In the genomic region with DNA sequence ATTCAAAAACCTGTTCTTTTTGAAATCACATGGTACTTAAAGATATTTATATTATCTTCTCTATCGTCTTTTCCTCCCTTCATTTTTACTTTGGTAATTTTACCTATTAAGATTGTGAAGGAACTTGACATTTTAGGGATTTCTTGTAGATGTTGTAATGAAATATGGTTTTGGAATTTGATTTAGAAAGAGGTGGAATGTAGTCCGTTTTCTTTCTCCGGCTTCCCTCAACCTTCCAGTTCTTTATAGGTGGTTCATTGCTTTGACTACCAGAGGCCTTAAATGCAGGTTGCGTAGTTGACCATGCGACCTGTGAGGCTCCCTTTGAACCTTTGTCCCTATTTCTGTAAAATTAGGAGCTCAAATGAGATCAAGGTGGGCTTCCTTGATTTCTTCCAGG, we compare ENCODE assay signal across 22 cellular contexts. TPM values are rescaled to one million over a fixed set of nuclear protein-coding genes. Genes with fewer than 3 reads are reported as not detected.
DNase-seq lines count a peak whose midpoint lies in the region; ATAC-seq, FAIRE-seq and TF ChIP-seq lines count a peak whose summit lies in the region.
"Had no signal": no experiment of that assay in that cellular context is flagged by ENCODE, and none has a peak within 500 bp of the region (broad histone marks: within the 10 kb centered on the region; RNA-seq: fewer than 3 reads in every experiment).

No MANE protein-coding gene starts in this region.

- H4K20me1 ChIP-seq in H9 (ENCODE audit: control insufficient read depth, insufficient read depth, insufficient read length): no peaks in the 10 kb centered on the region
- H4K20me1 ChIP-seq in keratinocyte (ENCODE audit: control insufficient read depth, extremely low read depth, insufficient read depth, low read length): peaks cover 10% of the 10 kb centered on the region

- H3K27ac Mint-ChIP-seq in CD4-positive, alpha-beta T cell: peak overlapping the region; percentile 73
- peak overlapping the region in 2 of 3 experiments; percentile 12 to 45; a peak in 2 of 7 replicates for H3K27ac Mint-ChIP-seq in H9
- no peak overlapping the region for H3K27ac Mint-ChIP-seq in activated CD8-positive, alpha-beta memory T cell treated with anti-CD3 and anti-CD28 coated beads, Interleukin-2, amount 10 ng/mL, durations not matched to agents 7 days and 5 days
- H3K27ac Mint-ChIP-seq in activated T-helper 2 cell treated with anti-CD3 and anti-CD28 coated beads, Interferon-gamma antibody, Interleukin-2, Interleukin-4, amounts not matched to agents 10 μg/mL and 5 μg/mL and 100 μg/mL, durations not matched to agents 14 hours and 24 hours and 36 hours: no peak overlapping the region
- H3K27ac Mint-ChIP-seq: HFFc6 had no signal

- no peak overlapping the region for H2BK120ac ChIP-seq in H9 (ENCODE audit: low read depth, low read length, poor library complexity, severe bottlenecking)

- H3K23ac ChIP-seq in H9 (ENCODE audit: insufficient read length, low read depth, low read length): no peak overlapping the region

- H3K4me2 ChIP-seq in H9 (ENCODE audit: insufficient read depth, insufficient read length, low read length) (no peak overlapping the region), keratinocyte (ENCODE audit: control insufficient read depth, extremely low read depth, insufficient read depth, low read depth, low read length) (no peak overlapping the region)

- FAIRE-seq in keratinocyte (lab: Jason Lieb, UNC): no peak
- FAIRE-seq: GM12892, GM18507, H54, HTR-8/SVneo had no signal

- H3K79me1 ChIP-seq in H9 (ENCODE audit: insufficient read depth, low read depth, low read length, poor library complexity, severe bottlenecking): no peaks in the 10 kb centered on the region

- H2BK12ac ChIP-seq in H9 (ENCODE audit: insufficient read length, low read depth, low read length): no peak overlapping the region

- no peak overlapping the region for H3K14ac ChIP-seq in H9 (ENCODE audit: insufficient read depth, low read length)

- no peak overlapping the region for H3K4me3 Mint-ChIP-seq in CD4-positive, alpha-beta T cell
- H3K4me3 Mint-ChIP-seq in H9: no peak overlapping the region
- no peak overlapping the region for H3K4me3 Mint-ChIP-seq in activated CD8-positive, alpha-beta memory T cell treated with anti-CD3 and anti-CD28 coated beads, Interleukin-2, amount 10 ng/mL, durations not matched to agents 7 days and 5 days
- H3K4me3 Mint-ChIP-seq in activated T-helper 2 cell treated with anti-CD3 and anti-CD28 coated beads, Interferon-gamma antibody, Interleukin-2, Interleukin-4, amounts not matched to agents 10 μg/mL and 5 μg/mL and 100 μg/mL, durations not matched to agents 14 hours and 24 hours and 36 hours (ENCODE audit: low read depth): no peak overlapping the region
- H3K4me3 Mint-ChIP-seq: HFFc6 had no signal

- H4K91ac ChIP-seq in H9 (ENCODE audit: insufficient read length, low read depth, low read length): no peak overlapping the region

- no peak for DNase-seq in CD4-positive, alpha-beta T cell
- no peak for DNase-seq in H9
- DNase-seq in keratinocyte (ENCODE audit: low read depth, low spot score): no peak
- no peak for DNase-seq in NCI-H2107 (lab: John Stamatoyannopoulos, UW)
- DNase-seq in inferior parietal cortex (ENCODE audit: extremely low spot score): no peak
- no peak for DNase-seq in activated CD8-positive, alpha-beta memory T cell treated with anti-CD3 and anti-CD28 coated beads, Interleukin-2, amount 10 ng/mL, durations not matched to agents 7 days and 5 days
- DNase-seq in activated T-helper 2 cell treated with anti-CD3 and anti-CD28 coated beads, Interferon-gamma antibody, Interleukin-2, Interleukin-4, amounts not matched to agents 10 μg/mL and 5 μg/mL and 100 μg/mL, durations not matched to agents 14 hours and 24 hours and 36 hours (ENCODE audit: low spot score): no peak
- DNase-seq: BE2C; C1 segment of cervical spinal cord; CD4-positive, CD25-positive, alpha-beta regulatory T cell; DMS153; DMS79; GDM1; GM23248; HFFc6; IMR-90 had no signal

- H3K9ac ChIP-seq in H9 (ENCODE audit: extremely low read depth, insufficient read length, low read length) (no peak overlapping the region), keratinocyte (ENCODE audit: control insufficient read depth, extremely low read depth, insufficient read depth, low read length) (no peak overlapping the region)
- H3K9ac ChIP-seq: GM23248 had no signal

- H2AFZ ChIP-seq in H9 (ENCODE audit: low read length) (no peak overlapping the region), keratinocyte (ENCODE audit: control insufficient read depth, low read length) (no peak overlapping the region)
- H2AFZ ChIP-seq: GM23248 had no signal

- H3K79me2 ChIP-seq in H9 (ENCODE audit: insufficient read depth, low read length) (peaks cover 8% of the 10 kb centered on the region), keratinocyte (ENCODE audit: control insufficient read depth, insufficient read depth, low read length) (peaks cover 92% of the 10 kb centered on the region)

- peaks cover 56% of the 10 kb centered on the region for H3K36me3 Mint-ChIP-seq in CD4-positive, alpha-beta T cell (ENCODE audit: low read depth)
- peaks cover 5 to 21% (median 12%) of the 10 kb centered on the region in 3 experiments; a peak in 5 of 7 replicates for H3K36me3 Mint-ChIP-seq in H9 (ENCODE audit: insufficient read depth in 1 of 3, low read depth in 3 of 3)
- H3K36me3 Mint-ChIP-seq in activated CD8-positive, alpha-beta memory T cell treated with anti-CD3 and anti-CD28 coated beads, Interleukin-2, amount 10 ng/mL, durations not matched to agents 7 days and 5 days: no peaks in the 10 kb centered on the region
- H3K36me3 Mint-ChIP-seq in activated T-helper 2 cell treated with anti-CD3 and anti-CD28 coated beads, Interferon-gamma antibody, Interleukin-2, Interleukin-4, amounts not matched to agents 10 μg/mL and 5 μg/mL and 100 μg/mL, durations not matched to agents 14 hours and 24 hours and 36 hours (ENCODE audit: low read depth): no peaks in the 10 kb centered on the region

- peaks cover 86% of the 10 kb centered on the region for H3K4me1 Mint-ChIP-seq in CD4-positive, alpha-beta T cell (ENCODE audit: low read depth)
- H3K4me1 Mint-ChIP-seq in H9: peaks cover 72 to 79% of the 10 kb centered on the region in 2 experiments
- peaks cover 10% of the 10 kb centered on the region for H3K4me1 Mint-ChIP-seq in activated CD8-positive, alpha-beta memory T cell treated with anti-CD3 and anti-CD28 coated beads, Interleukin-2, amount 10 ng/mL, durations not matched to agents 7 days and 5 days
- peaks cover 6% of the 10 kb centered on the region for H3K4me1 Mint-ChIP-seq in activated T-helper 2 cell treated with anti-CD3 and anti-CD28 coated beads, Interferon-gamma antibody, Interleukin-2, Interleukin-4, amounts not matched to agents 10 μg/mL and 5 μg/mL and 100 μg/mL, durations not matched to agents 14 hours and 24 hours and 36 hours (ENCODE audit: low read depth)

- H3K27ac ChIP-seq in CD4-positive, alpha-beta T cell (ENCODE audit: low read depth, low read length): no peak overlapping the region
- H3K27ac ChIP-seq in H9 (ENCODE audit: insufficient read length, low read depth, low read length): no peak overlapping the region
- peak overlapping the region; percentile 75 for H3K27ac ChIP-seq in VCaP
- H3K27ac ChIP-seq in keratinocyte (ENCODE audit: control insufficient read depth, insufficient read depth, low read length): peak overlapping the region; percentile 16
- H3K27ac ChIP-seq: GM23248 had no signal

- no peaks in the 10 kb centered on the region for H3K27me3 Mint-ChIP-seq in CD4-positive, alpha-beta T cell
- no peaks in the 10 kb centered on the region for H3K27me3 Mint-ChIP-seq in H9 (ENCODE audit: low read depth)
- no peaks in the 10 kb centered on the region for H3K27me3 Mint-ChIP-seq in activated CD8-positive, alpha-beta memory T cell treated with anti-CD3 and anti-CD28 coated beads, Interleukin-2, amount 10 ng/mL, durations not matched to agents 7 days and 5 days
- H3K27me3 Mint-ChIP-seq in activated T-helper 2 cell treated with anti-CD3 and anti-CD28 coated beads, Interferon-gamma antibody, Interleukin-2, Interleukin-4, amounts not matched to agents 10 μg/mL and 5 μg/mL and 100 μg/mL, durations not matched to agents 14 hours and 24 hours and 36 hours (ENCODE audit: low read depth): peaks cover 57% of the 10 kb centered on the region
- H3K27me3 Mint-ChIP-seq: CD4-positive, CD25-positive, alpha-beta regulatory T cell had no signal

- no peaks in the 10 kb centered on the region for H3K23me2 ChIP-seq in H9 (ENCODE audit: insufficient read length, low read depth, low read length, poor library complexity, severe bottlenecking)

- no peak overlapping the region for H3K56ac ChIP-seq in H9 (ENCODE audit: insufficient read length, low read depth, low read length)

- no peak overlapping the region for H2AK5ac ChIP-seq in H9 (ENCODE audit: insufficient read length, low read length)

- peaks cover 23% of the 10 kb centered on the region for H3K4me1 ChIP-seq in H9 (ENCODE audit: insufficient read depth, low read length)
- H3K4me1 ChIP-seq in keratinocyte (ENCODE audit: control insufficient read depth, extremely low read depth, insufficient read depth, low read length): peaks cover 91% of the 10 kb centered on the region
- H3K4me1 ChIP-seq: BE2C had no signal

- H3T11ph ChIP-seq in H9 (ENCODE audit: low read length): no peak overlapping the region

- H3K27me3 ChIP-seq in CD4-positive, alpha-beta T cell (ENCODE audit: control insufficient read depth, insufficient read depth, low read length): no peaks in the 10 kb centered on the region
- no peaks in the 10 kb centered on the region for H3K27me3 ChIP-seq in H9 (ENCODE audit: insufficient read depth, low read length)
- no peaks in the 10 kb centered on the region for H3K27me3 ChIP-seq in keratinocyte (ENCODE audit: control insufficient read depth, extremely low read depth, insufficient read depth, low read length)
- H3K27me3 ChIP-seq: BE2C had no signal

- H3K9me3 ChIP-seq in CD4-positive, alpha-beta T cell (ENCODE audit: control insufficient read depth, low read length): no peaks in the 10 kb centered on the region
- H3K9me3 ChIP-seq in H9 (ENCODE audit: control insufficient read depth, low read depth, low read length) (no peaks in the 10 kb centered on the region), keratinocyte (ENCODE audit: control insufficient read depth, low read depth, low read length) (no peaks in the 10 kb centered on the region)
- H3K9me3 ChIP-seq: BE2C had no signal

- no peak for TF ChIP-seq CTCF in CD4-positive, alpha-beta T cell (IDR thresholded peaks at IDR 0.05)
- no peak for TF ChIP-seq CTCF in H9 (conservative IDR thresholded peaks at IDR 0.05)
- TF ChIP-seq CTCF in VCaP (conservative IDR thresholded peaks at IDR 0.05): no peak
- TF ChIP-seq CTCF in keratinocyte (optimal IDR thresholded peaks at IDR 0.05 in 1 of 3, IDR thresholded peaks at IDR 0.05 in 1 of 3, conservative IDR thresholded peaks at IDR 0.05 in 1 of 3; ENCODE audit: extremely low read depth in 1 of 3, insufficient read depth in 2 of 3, low read length in 3 of 3): no peak

- H4K5ac ChIP-seq in H9 (ENCODE audit: insufficient read length, low read depth, low read length): no peak overlapping the region

- no peak overlapping the region for H3K4me3 ChIP-seq in keratinocyte (ENCODE audit: control insufficient read depth in 2 of 3, extremely low read depth in 1 of 3, insufficient read depth in 2 of 3, low read depth in 1 of 3, low read length in 3 of 3)
- H3K4me3 ChIP-seq: GM23248 had no signal

- CTCF ChIA-PET in CD4-positive, alpha-beta T cell (lab: Charles Lee): interaction anchor here (1.0 to 16.8 kb wide), 4 partner anchors 7 to 24 kb away, joined by 3 to 187 read pairs (median 7); partner anchors contain the start of gene ITGA6
- CTCF ChIA-PET in activated CD8-positive, alpha-beta memory T cell treated with anti-CD3 and anti-CD28 coated beads, Interleukin-2, amount 10 ng/mL, durations not matched to agents 7 days and 5 days (lab: Charles Lee): interaction anchor here (0.8 to 5.2 kb wide), 2 partner anchors 11 to 278 kb away, joined by 3 to 35 read pairs; no protein-coding TSS in a partner anchor

- intact Hi-C loops in CD4-positive, alpha-beta T cell (cut with DNase I, micrococcal nuclease): no loop called here
- intact Hi-C loops in activated T-helper 2 cell treated with anti-CD3 and anti-CD28 coated beads, Interferon-gamma antibody, Interleukin-2, Interleukin-4, amounts not matched to agents 10 μg/mL and 5 μg/mL and 100 μg/mL, durations not matched to agents 14 hours and 24 hours and 36 hours (cut with micrococcal nuclease): no loop called here

- dilution Hi-C loops in keratinocyte (cut with MboI; ENCODE audit: extremely low pct_ligation_motif_present, low sequenced_read_pairs): no loop called here

- no peak overlapping the region for H2BK15ac ChIP-seq in H9 (ENCODE audit: low read depth, low read length)

- no peak overlapping the region for H4K8ac ChIP-seq in H9 (replicated peaks; ENCODE audit: insufficient read length, low read depth, low read length)

- WGBS in H9 (ENCODE audit: extremely low coverage, insufficient read length, low lambda C conversion rate): no CpG with 5 or more reads among the region's 5 CpGs

- no peaks in the 10 kb centered on the region for H3K9me3 Mint-ChIP-seq in CD4-positive, alpha-beta T cell
- H3K9me3 Mint-ChIP-seq in H9: no peaks in the 10 kb centered on the region
- H3K9me3 Mint-ChIP-seq in activated CD8-positive, alpha-beta memory T cell treated with anti-CD3 and anti-CD28 coated beads, Interleukin-2, amount 10 ng/mL, durations not matched to agents 7 days and 5 days (ENCODE audit: low read depth): no peaks in the 10 kb centered on the region
- H3K9me3 Mint-ChIP-seq in activated T-helper 2 cell treated with anti-CD3 and anti-CD28 coated beads, Interferon-gamma antibody, Interleukin-2, Interleukin-4, amounts not matched to agents 10 μg/mL and 5 μg/mL and 100 μg/mL, durations not matched to agents 14 hours and 24 hours and 36 hours: no peaks in the 10 kb centered on the region
- H3K9me3 Mint-ChIP-seq: CD4-positive, CD25-positive, alpha-beta regulatory T cell; HFFc6 had no signal

- H2BK20ac ChIP-seq in H9 (ENCODE audit: low read depth, low read length, poor library complexity, severe bottlenecking): no peak overlapping the region

- H2BK5ac ChIP-seq in H9 (ENCODE audit: insufficient read length, low read length): no peak overlapping the region

- peaks cover 15 to 42% of the 10 kb centered on the region in 2 experiments for H3K36me3 ChIP-seq in keratinocyte (ENCODE audit: control insufficient read depth in 2 of 2, extremely low read depth in 1 of 2, insufficient read depth in 2 of 2, low read length in 2 of 2)
- H3K36me3 ChIP-seq: BE2C had no signal

- no peak overlapping the region for H3K18ac ChIP-seq in H9 (ENCODE audit: insufficient read length, low read depth, low read length)

- POLR2A ChIA-PET in CD4-positive, alpha-beta T cell (lab: Charles Lee): interaction anchor here (0.6 to 2.3 kb wide), 6 partner anchors 10 to 1952 kb away, joined by 3 to 15 read pairs (median 4); partner anchors contain the start of gene ITGA6

- ATAC-seq in CD4-positive, alpha-beta T cell (ENCODE audit: poor library complexity): no peak
- ATAC-seq in activated CD8-positive, alpha-beta memory T cell treated with anti-CD3 and anti-CD28 coated beads, Interleukin-2, amount 10 ng/mL, durations not matched to agents 7 days and 5 days: no peak
- ATAC-seq: HCT116 had no signal

- H3K9me1 ChIP-seq in keratinocyte (ENCODE audit: control insufficient read depth, extremely low read depth, insufficient read depth, low read length): peaks cover 14% of the 10 kb centered on the region

- no peak overlapping the region for H3K4ac ChIP-seq in H9 (ENCODE audit: low read depth, low read length)

RNA-seq across cellular contexts. Expression of gene ITGA6, which starts 24.5 kb away (rescaled TPM):
- 10 to 100 TPM; 53.5 to 58.0 TPM for total RNA-seq in CD4-positive, alpha-beta T cell
- total RNA-seq in H9 (2021): 78.3 and 78.9 TPM in 2 replicates
- polyA plus RNA-seq in keratinocyte: 258 to 441 TPM (median 273 TPM) in 3 replicates
- 360 TPM for polyA plus RNA-seq in keratinocyte (2011; ENCODE audit: low read depth)
- polyA plus RNA-seq in keratinocyte (2011; cell fraction: cytosol; rRNA removed): 148 and 205 TPM in 2 replicates
- polyA plus RNA-seq in keratinocyte (2011; cell fraction: nucleus; rRNA removed): 661 and 820 TPM in 2 replicates
- polyA plus RNA-seq in keratinocyte (2012; ENCODE audit: low replicate concordance): 169 and 660 TPM in 2 replicates
- 374 to 691 TPM (median 492 TPM) in 3 replicates for polyA minus RNA-seq in keratinocyte
- 252 TPM for polyA minus RNA-seq in keratinocyte (2011; cell fraction: cytosol; rRNA and poly(A)+ RNA removed)
- polyA minus RNA-seq in keratinocyte (2011; cell fraction: nucleus; rRNA and poly(A)+ RNA removed): 750 and 1,558 TPM in 2 replicates
- 1 to 10 TPM; 2.2 to 5.5 TPM for total RNA-seq in activated CD8-positive, alpha-beta memory T cell treated with anti-CD3 and anti-CD28 coated beads, Interleukin-2, amount 10 ng/mL, durations not matched to agents 7 days and 5 days
- total RNA-seq in activated T-helper 2 cell treated with anti-CD3 and anti-CD28 coated beads, Interferon-gamma antibody, Interleukin-2, Interleukin-4, amounts not matched to agents 10 μg/mL and 5 μg/mL and 100 μg/mL, durations not matched to agents 14 hours and 24 hours and 36 hours: 0.11 and 0.25 TPM in 2 replicates

Comparison
In these comparisons a context has a peak if more than half of its experiments do, and no peak if none do; other contexts are left out.
1. H3K27ac ChIP-seq: peak in VCaP (single experiment) and keratinocyte (single experiment); none in CD4-positive, alpha-beta T cell (single experiment) and H9 (single experiment).
2. H3K27ac Mint-ChIP-seq: peak in CD4-positive, alpha-beta T cell (single experiment) and H9 (2 of 3); none in activated CD8-positive, alpha-beta memory T cell treated with anti-CD3 and anti-CD28 coated beads, Interleukin-2, amount 10 ng/mL, durations not matched to agents 7 days and 5 days (single experiment) and activated T-helper 2 cell treated with anti-CD3 and anti-CD28 coated beads, Interferon-gamma antibody, Interleukin-2, Interleukin-4, amounts not matched to agents 10 μg/mL and 5 μg/mL and 100 μg/mL, durations not matched to agents 14 hours and 24 hours and 36 hours (single experiment).
3. RNA of gene ITGA6, which starts 24.5 kb away (total RNA-seq): 78.3 to 78.9 TPM in H9 and 53.5 to 58.0 TPM in CD4-positive, alpha-beta T cell; 2.2 to 5.5 TPM in activated CD8-positive, alpha-beta memory T cell treated with anti-CD3 and anti-CD28 coated beads, Interleukin-2, amount 10 ng/mL, durations not matched to agents 7 days and 5 days and 0.11 to 0.25 TPM in activated T-helper 2 cell treated with anti-CD3 and anti-CD28 coated beads, Interferon-gamma antibody, Interleukin-2, Interleukin-4, amounts not matched to agents 10 μg/mL and 5 μg/mL and 100 μg/mL, durations not matched to agents 14 hours and 24 hours and 36 hours; every median in the first group is over 4 times any median in the second.